In genomic region chr2:20343128-20343527, GRCh38 we compare ENCODE assay signal across 19 cellular contexts. TPM values are rescaled to one million over a fixed set of nuclear protein-coding genes. Genes with fewer than 3 reads are reported as not detected.
DNase-seq lines count a peak whose midpoint lies in the region; ATAC-seq, FAIRE-seq and TF ChIP-seq lines count a peak whose summit lies in the region.
"Had no signal": no experiment of that assay in that cellular context is flagged by ENCODE, and none has a peak within 500 bp of the region (broad histone marks: within the 10 kb centered on the region; RNA-seq: fewer than 3 reads in every experiment).

No MANE protein-coding gene starts in this region.

- in situ Hi-C loops in HepG2 (cut with HindIII; ENCODE audit: extremely low pct_ligation_motif_present, low pct_unique_long_range_greater_than_20kb), result no loop called here

- no peak for FAIRE-seq in HepG2 (lab: Jason Lieb, UNC)
- FAIRE-seq: urothelium cell line had no signal

- H2AFZ ChIP-seq in HepG2 (ENCODE audit: low read length) (no peak overlapping the region), fibroblast of lung (ENCODE audit: low read length) (no peak overlapping the region)

- H3K9me3 ChIP-seq in HepG2 (ENCODE audit: low read length), result no peaks in the 10 kb centered on the region
- no peaks in the 10 kb centered on the region for H3K9me3 ChIP-seq in right lobe of liver
- no peaks in the 10 kb centered on the region for H3K9me3 ChIP-seq in fibroblast of lung (ENCODE audit: control insufficient read depth, insufficient read depth, low read depth, low read length)
- H3K9me3 ChIP-seq in spleen, result no peaks in the 10 kb centered on the region
- H3K9me3 ChIP-seq: heart right ventricle, ovary had no signal

- H3K4me1 ChIP-seq in HepG2 (ENCODE audit: insufficient read depth, low read length) (peaks cover 84% of the 10 kb centered on the region), right lobe of liver (peaks cover 0 to 61% (median 21%) of the 10 kb centered on the region in 4 donors), fibroblast of lung (ENCODE audit: control insufficient read depth, extremely low read depth, insufficient read depth, low read length) (peaks cover 3% of the 10 kb centered on the region), spleen (peaks cover 39 to 100% (median 96%) of the 10 kb centered on the region in 6 donors)

- H3K27ac ChIP-seq in HepG2 (ENCODE audit: extremely low read length, insufficient read depth, low read length) (no peak overlapping the region), right lobe of liver (no peak overlapping the region), fibroblast of lung (ENCODE audit: insufficient read depth, low read length) (no peak overlapping the region), spleen (no peak overlapping the region)
- H3K27ac ChIP-seq: heart right ventricle, ovary, skin epidermis, WERI-Rb-1 had no signal

- H3K27me3 ChIP-seq in HepG2 (ENCODE audit: control insufficient read depth in 1 of 2, insufficient read depth in 2 of 2, low read length in 2 of 2), result no peaks in the 10 kb centered on the region
- no peaks in the 10 kb centered on the region for H3K27me3 ChIP-seq in right lobe of liver
- no peaks in the 10 kb centered on the region for H3K27me3 ChIP-seq in fibroblast of lung (ENCODE audit: control insufficient read depth, insufficient read depth, low read length)
- no peaks in the 10 kb centered on the region for H3K27me3 ChIP-seq in spleen (replicated peaks in 1 of 7)
- H3K27me3 ChIP-seq: heart right ventricle, ovary had no signal

- DNase-seq in HepG2 (ENCODE audit: low spot score) (no peak), right lobe of liver (no peak), NCI-H226 (peak; percentile 37), fibroblast of lung (ENCODE audit: low read depth in 2 of 2) (peak; percentile 38 to 49), spleen (no peak), cerebellum (ENCODE audit: low spot score) (no peak), NCI-H1092 (lab: John Stamatoyannopoulos, UW) (no peak)
- no peak for DNase-seq in activated effector memory CD4-positive, alpha-beta T cell treated with Interleukin-2 at 50 U/mL for 16 hours
- DNase-seq: aorta; H9; heart right ventricle; NCI-H146; NCI-H446; ovary; PC-3; stimulated activated naive CD4-positive, alpha-beta T cell treated with Interleukin-2 at 50 U/mL for 16 hours; WERI-Rb-1 had no signal

- peaks cover 99% of the 10 kb centered on the region for H4K20me1 ChIP-seq in HepG2 (ENCODE audit: insufficient read depth, low read length)
- peaks cover 6% of the 10 kb centered on the region for H4K20me1 ChIP-seq in fibroblast of lung (ENCODE audit: control insufficient read depth, extremely low read depth, insufficient read depth, low read length)

- TF ChIP-seq POLR2A in HepG2 (IDR thresholded peaks at IDR 0.05; ENCODE audit: insufficient read depth in 1 of 2, low read depth in 2 of 2, low read length in 2 of 2), result no peak
- no peak for TF ChIP-seq POLR2A in right lobe of liver (IDR thresholded peaks at IDR 0.05)
- TF ChIP-seq POLR2A in spleen (IDR thresholded peaks at IDR 0.05), result no peak

- TF ChIP-seq CTCF in HepG2 (CRISPR knock-in tag; IDR thresholded peaks at IDR 0.05) (no peak), right lobe of liver (IDR thresholded peaks at IDR 0.05) (no peak), fibroblast of lung (conservative IDR thresholded peaks at IDR 0.05 in 1 of 2, IDR thresholded peaks at IDR 0.05 in 1 of 2; ENCODE audit: low read depth in 1 of 2, low read length in 2 of 2) (no peak), spleen (IDR thresholded peaks at IDR 0.05 in 8 of 11, conservative IDR thresholded peaks at IDR 0.05 in 3 of 11) (no peak)

- ATAC-seq in HepG2 (no peak), right lobe of liver (no peak)
- ATAC-seq: heart right ventricle, PC-3 had no signal

- H3K36me3 ChIP-seq in HepG2 (replicated peaks in 1 of 2; ENCODE audit: control insufficient read depth in 1 of 2, insufficient read depth in 2 of 2, low read length in 2 of 2) (peaks cover 0 to 3% of the 10 kb centered on the region in 2 experiments; a peak in 3 of 5 replicates), right lobe of liver (no peaks in the 10 kb centered on the region), fibroblast of lung (ENCODE audit: control insufficient read depth, insufficient read depth, low read length) (no peaks in the 10 kb centered on the region), spleen (peaks cover 0 to 21% (median 0%) of the 10 kb centered on the region in 6 donors)
- H3K36me3 ChIP-seq: ovary had no signal

- no peak overlapping the region for H3K4me3 ChIP-seq in HepG2 (replicated peaks in 1 of 3; ENCODE audit: insufficient read depth in 1 of 3, low read depth in 2 of 3, low read length in 3 of 3)
- no peak overlapping the region for H3K4me3 ChIP-seq in right lobe of liver
- H3K4me3 ChIP-seq in fibroblast of lung (replicated peaks in 1 of 4; ENCODE audit: control extremely low read depth in 1 of 4, insufficient read depth in 1 of 4, low read depth in 3 of 4, low read length in 4 of 4), result no peak overlapping the region
- H3K4me3 ChIP-seq in spleen, result no peak overlapping the region
- H3K4me3 ChIP-seq: heart right ventricle, ovary, skin epidermis had no signal

- H3K79me2 ChIP-seq in HepG2 (ENCODE audit: insufficient read depth, low read length) (peaks cover 99% of the 10 kb centered on the region), fibroblast of lung (ENCODE audit: control insufficient read depth, insufficient read depth, low read length) (peaks cover 100% of the 10 kb centered on the region)

- no peak for TF ChIP-seq RAD21 in HepG2 (CRISPR knock-in tag; IDR thresholded peaks at IDR 0.05)

- H3K4me2 ChIP-seq in HepG2 (ENCODE audit: low read depth, low read length) (no peak overlapping the region), fibroblast of lung (ENCODE audit: extremely low read depth, insufficient read depth, low read length) (no peak overlapping the region)

- intact Hi-C loops in HepG2 (cut with micrococcal nuclease; ENCODE audit: unreplicated experiment), result no loop called here
- intact Hi-C loops in right lobe of liver (cut with DNase I), result no loop called here
- intact Hi-C loops in spleen (cut with DNase I; ENCODE audit: low total_unique reads), result no loop called here

- 95% methylated on average over 2 of the region's 2 CpGs for WGBS in HepG2 (ENCODE audit: low lambda C conversion rate)
- 83% methylated on average over 2 of the region's 2 CpGs for WGBS in right lobe of liver (ENCODE audit: insufficient coverage, low coverage, low lambda C conversion rate, missing lambda C conversion rate)
- WGBS in spleen, 5 donors, result 69 to 86% (median 81%) methylated on average over 2 of the region's 2 CpGs

- BruUV-seq in HepG2 (replicated peaks; lab: Mats Ljungman, UMichigan), result no TSS peak

- POLR2A ChIA-PET in HepG2 (lab: Yijun Ruan, JAX), result interaction anchor here (0.7 kb wide), 1 partner anchor 10 kb away, joined by 3 read pairs; no protein-coding TSS in a partner anchor

- no peak overlapping the region for H3K9ac ChIP-seq in HepG2 (ENCODE audit: insufficient read depth, low read depth, low read length)
- no peak overlapping the region for H3K9ac ChIP-seq in fibroblast of lung (ENCODE audit: insufficient read depth, low read length)

- TF ChIP-seq EP300 in HepG2 (IDR thresholded peaks at IDR 0.05; ENCODE audit: low read depth in 2 of 2, low read length in 2 of 2), result no peak
- no peak for TF ChIP-seq EP300 in HepG2 (CRISPR knock-in tag; IDR thresholded peaks at IDR 0.05; ENCODE audit: borderline replicate concordance)

- CTCF ChIA-PET in HepG2 (lab: Yijun Ruan, JAX; ENCODE audit: low intra/inter-chr PET ratio, low total read pairs), result no interaction called here

TF ChIP-seq in HepG2, 621 proteins besides CTCF, POLR2A, EP300 and RAD21:
- TF ChIP-seq FOSL2 (CRISPR knock-in tag; IDR thresholded peaks at IDR 0.05) (peak; percentile 55), SATB2 (CRISPR knock-in tag; IDR thresholded peaks at IDR 0.05) (no peak)

RNA-seq across cellular contexts. Expression of gene PUM2, which starts 7.5 kb away (rescaled TPM):
- 69.6 and 94.7 TPM in 2 replicates for total RNA-seq in HepG2 (2016; rRNA removed; fragmentation: Illumina TruSeq; extraction: Trizol)
- total RNA-seq in HepG2 (2016; cell fraction: cytosol; rRNA removed; fragmentation: Illumina TruSeq; extraction: Trizol; ENCODE audit: low read depth), result 268 and 314 TPM in 2 replicates
- total RNA-seq in HepG2 (2016; cell fraction: insoluble cytoplasmic fraction; rRNA removed; fragmentation: Illumina TruSeq; extraction: Trizol), result 66.2 and 87.3 TPM in 2 replicates
- 195 and 235 TPM in 2 replicates for total RNA-seq in HepG2 (2016; cell fraction: membrane; rRNA removed; fragmentation: Illumina TruSeq; extraction: Trizol)
- total RNA-seq in HepG2 (2016; cell fraction: nucleus; rRNA removed; fragmentation: Illumina TruSeq; extraction: Trizol), result 86.0 and 93.6 TPM in 2 replicates
- polyA plus RNA-seq in HepG2 (2011; rRNA removed), result 61.8 and 69.8 TPM in 2 replicates
- 41.5 and 48.4 TPM in 2 replicates for polyA plus RNA-seq in HepG2 (2011; cell fraction: cytosol; rRNA removed)
- 37.5 and 39.9 TPM in 2 replicates for polyA plus RNA-seq in HepG2 (2011; cell fraction: nucleus; rRNA removed)
- 57.8 and 68.4 TPM in 2 replicates for polyA plus RNA-seq in HepG2 (2012)
- polyA plus RNA-seq in HepG2 (2016; cell fraction: cytosol; fragmentation: Illumina TruSeq; extraction: Trizol; ENCODE audit: low read depth), result 1.7 and 2.0 TPM in 2 replicates
- polyA plus RNA-seq in HepG2 (2016; cell fraction: insoluble cytoplasmic fraction; fragmentation: Illumina TruSeq; extraction: Trizol; ENCODE audit: low read depth), result 65.5 and 73.0 TPM in 2 replicates
- 11.7 and 13.1 TPM in 2 replicates for polyA plus RNA-seq in HepG2 (2016; cell fraction: membrane; fragmentation: Illumina TruSeq; extraction: Trizol; ENCODE audit: low read depth)
- polyA plus RNA-seq in HepG2 (2016; cell fraction: nucleus; fragmentation: Illumina TruSeq; extraction: Trizol; ENCODE audit: insufficient read depth, low read depth), result 65.5 and 68.7 TPM in 2 replicates
- polyA minus RNA-seq in HepG2 (2011; rRNA and poly(A)+ RNA removed; ENCODE audit: low replicate concordance), result 209 and 286 TPM in 2 replicates
- polyA minus RNA-seq in HepG2 (2011; cell fraction: cytosol; rRNA and poly(A)+ RNA removed), result 125 and 141 TPM in 2 replicates
- polyA minus RNA-seq in HepG2 (2011; cell fraction: nucleus; rRNA and poly(A)+ RNA removed), result 209 and 212 TPM in 2 replicates
- 10 to 100 TPM; 31.3 to 62.2 (median 51.5) TPM for total RNA-seq in right lobe of liver
- 46.7 and 54.2 TPM in 2 replicates for total RNA-seq in fibroblast of lung
- polyA plus RNA-seq in fibroblast of lung, result 37.4 and 48.2 TPM in 2 replicates
- 25.7 and 32.9 TPM in 2 replicates for polyA plus RNA-seq in fibroblast of lung (2012)
- 66.5 and 88.6 TPM in 2 replicates for polyA minus RNA-seq in fibroblast of lung (ENCODE audit: low replicate concordance)
- total RNA-seq in spleen, result 100 to 1,000 TPM in 4 of 7 donors, 10 to 100 TPM in 3; 82.5 to 137 (median 122) TPM
- 10 to 100 TPM; 29.2 to 35.9 (median 30.1) TPM for polyA plus RNA-seq in spleen
- 124 TPM for total RNA-seq in cerebellum

Comparison
In these comparisons a context has a peak if more than half of its experiments do, and no peak if none do; other contexts are left out.
1. DNase-seq: peak in NCI-H226 (single experiment) and fibroblast of lung (2 of 2); none in HepG2 (single experiment), right lobe of liver (0 of 3), activated effector memory CD4-positive, alpha-beta T cell treated with Interleukin-2 at 50 U/mL for 16 hours (single experiment), spleen (single experiment), cerebellum (single experiment) and NCI-H1092 (single experiment).